Comparison of ENCODE assay signal across 24 cellular contexts in the genomic region with DNA sequence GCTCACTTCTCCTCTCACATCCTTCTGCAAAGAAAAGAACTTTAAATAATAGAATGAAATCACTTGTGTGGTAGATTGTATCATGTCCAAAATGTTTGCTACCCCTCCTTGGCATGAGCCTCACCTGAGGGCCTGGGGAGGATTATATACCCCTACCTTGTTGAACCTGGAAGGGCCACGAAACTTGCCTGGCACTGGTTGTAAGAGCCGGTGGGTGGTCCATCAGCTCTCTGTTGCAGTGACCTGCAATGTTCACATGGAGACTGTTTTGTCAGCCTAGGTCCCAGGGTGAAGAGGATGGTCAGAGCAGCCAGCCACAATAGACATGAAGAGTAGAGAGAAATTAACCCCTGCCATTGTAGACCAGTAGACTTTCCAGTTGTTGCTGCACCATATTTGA. TPM values are rescaled to one million over a fixed set of nuclear protein-coding genes. Genes with fewer than 3 reads are reported as not detected.
A peak's percentile ranks its signal among the peaks of the same experiment; 100 is the strongest.
DNase-seq lines count a peak whose midpoint lies in the region; ATAC-seq and TF ChIP-seq lines count a peak whose summit lies in the region.
"Had no signal": no experiment of that assay in that cellular context is flagged by ENCODE, and none has a peak within 500 bp of the region (broad histone marks: within the 10 kb centered on the region; RNA-seq: fewer than 3 reads in every experiment).

No MANE protein-coding gene starts in this region.

- no peaks in the 10 kb centered on the region for H3K4me1 Mint-ChIP-seq in activated naive CD8-positive, alpha-beta T cell treated with anti-CD3 and anti-CD28 coated beads for 36 hours
- H3K4me1 Mint-ChIP-seq in activated naive CD8-positive, alpha-beta T cell treated with anti-CD3 and anti-CD28 coated beads, Interleukin-2, amount 50 U/mL, for 24 hours, result peaks cover 5% of the 10 kb centered on the region
- no peaks in the 10 kb centered on the region for H3K4me1 Mint-ChIP-seq in CD8-positive, alpha-beta T cell (ENCODE audit: low read depth)
- H3K4me1 Mint-ChIP-seq: CD4-positive, alpha-beta memory T cell had no signal

- H3K27ac Mint-ChIP-seq in activated naive CD8-positive, alpha-beta T cell treated with anti-CD3 and anti-CD28 coated beads for 36 hours, result peak overlapping the region; percentile 53
- H3K27ac Mint-ChIP-seq in activated naive CD8-positive, alpha-beta T cell treated with anti-CD3 and anti-CD28 coated beads, Interleukin-2, amount 50 U/mL, for 24 hours, result no peak overlapping the region
- peak overlapping the region; percentile 71 for H3K27ac Mint-ChIP-seq in CD8-positive, alpha-beta T cell
- H3K27ac Mint-ChIP-seq: CD4-positive, alpha-beta memory T cell; HFFc6 had no signal

- peaks cover 5% of the 10 kb centered on the region for H3K36me3 ChIP-seq in CD8-positive, alpha-beta T cell (ENCODE audit: insufficient read depth, low read length)

- CTCF ChIA-PET in CD8-positive, alpha-beta T cell (lab: Charles Lee), result interaction anchor here (1.1 kb wide), 1 partner anchor 10 kb away, joined by 4 read pairs; no protein-coding TSS in a partner anchor

- no peaks in the 10 kb centered on the region for H3K4me1 ChIP-seq in CD8-positive, alpha-beta T cell (ENCODE audit: insufficient read depth, low read length)
- H3K4me1 ChIP-seq: BLaER1 had no signal

- no peak for DNase-seq in activated naive CD8-positive, alpha-beta T cell treated with anti-CD3 and anti-CD28 coated beads for 36 hours
- no peak for DNase-seq in activated naive CD8-positive, alpha-beta T cell treated with anti-CD3 and anti-CD28 coated beads, Interleukin-2, amount 50 U/mL, for 24 hours
- DNase-seq in CD8-positive, alpha-beta T cell, result no peak
- peak; percentile 52 for DNase-seq in islet precursor cell
- peak; percentile 35 for DNase-seq in posterior vena cava (ENCODE audit: low spot score)
- no peak for DNase-seq in NCI-H1417 treated with DMSO at 0.1 percent for 48 hours (lab: John Stamatoyannopoulos, UW)
- DNase-seq: 8988T; CD4-positive, alpha-beta memory T cell; COR-L47; DMS 273 treated with DMSO at 0.1 percent for 48 hours; DMS53; DND-41; EL; GOT3; H7; HFFc6; IMR-90 had no signal

- H3K27ac ChIP-seq in CD8-positive, alpha-beta T cell (ENCODE audit: low read depth, low read length), result no peak overlapping the region
- H3K27ac ChIP-seq: BLaER1 had no signal

- H3K4me3 Mint-ChIP-seq in activated naive CD8-positive, alpha-beta T cell treated with anti-CD3 and anti-CD28 coated beads for 36 hours, result no peak overlapping the region
- no peak overlapping the region for H3K4me3 Mint-ChIP-seq in activated naive CD8-positive, alpha-beta T cell treated with anti-CD3 and anti-CD28 coated beads, Interleukin-2, amount 50 U/mL, for 24 hours
- H3K4me3 Mint-ChIP-seq in CD8-positive, alpha-beta T cell, result no peak overlapping the region
- H3K4me3 Mint-ChIP-seq: CD14-positive monocyte; CD4-positive, alpha-beta memory T cell; HFFc6 had no signal

- peaks cover 8% of the 10 kb centered on the region for H3K36me3 Mint-ChIP-seq in activated naive CD8-positive, alpha-beta T cell treated with anti-CD3 and anti-CD28 coated beads for 36 hours
- peaks cover 18% of the 10 kb centered on the region for H3K36me3 Mint-ChIP-seq in activated naive CD8-positive, alpha-beta T cell treated with anti-CD3 and anti-CD28 coated beads, Interleukin-2, amount 50 U/mL, for 24 hours (ENCODE audit: low read depth)
- H3K36me3 Mint-ChIP-seq in CD8-positive, alpha-beta T cell, result peaks cover 33% of the 10 kb centered on the region

- no peak for ATAC-seq in activated naive CD8-positive, alpha-beta T cell treated with anti-CD3 and anti-CD28 coated beads, Interleukin-2, amount 50 U/mL, for 24 hours
- no peak for ATAC-seq in CD8-positive, alpha-beta T cell
- ATAC-seq in HG02981 (IDR thresholded peaks at IDR 0.05; ENCODE audit: unreplicated experiment), result no peak
- ATAC-seq: GM12878, HCT116 had no signal

- no peaks in the 10 kb centered on the region for H3K27me3 ChIP-seq in CD8-positive, alpha-beta T cell (ENCODE audit: insufficient read depth, low read length)
- H3K27me3 ChIP-seq: BLaER1 had no signal

- H3K9me3 Mint-ChIP-seq in activated naive CD8-positive, alpha-beta T cell treated with anti-CD3 and anti-CD28 coated beads for 36 hours, result no peaks in the 10 kb centered on the region
- no peaks in the 10 kb centered on the region for H3K9me3 Mint-ChIP-seq in activated naive CD8-positive, alpha-beta T cell treated with anti-CD3 and anti-CD28 coated beads, Interleukin-2, amount 50 U/mL, for 24 hours
- no peaks in the 10 kb centered on the region for H3K9me3 Mint-ChIP-seq in CD8-positive, alpha-beta T cell
- H3K9me3 Mint-ChIP-seq: CD14-positive monocyte; CD4-positive, alpha-beta memory T cell; HFFc6 had no signal

- POLR2A ChIA-PET in CD8-positive, alpha-beta T cell (lab: Charles Lee), result interaction anchor here (1.0 kb wide), 1 partner anchor 10 kb away, joined by 3 read pairs; a partner anchor contains a TSS

- H3K27me3 Mint-ChIP-seq in activated naive CD8-positive, alpha-beta T cell treated with anti-CD3 and anti-CD28 coated beads for 36 hours, result no peaks in the 10 kb centered on the region
- H3K27me3 Mint-ChIP-seq in activated naive CD8-positive, alpha-beta T cell treated with anti-CD3 and anti-CD28 coated beads, Interleukin-2, amount 50 U/mL, for 24 hours, result no peaks in the 10 kb centered on the region
- H3K27me3 Mint-ChIP-seq in CD8-positive, alpha-beta T cell (ENCODE audit: low read depth), result no peaks in the 10 kb centered on the region
- H3K27me3 Mint-ChIP-seq: CD4-positive, alpha-beta memory T cell had no signal

- no peak for TF ChIP-seq CTCF in CD8-positive, alpha-beta T cell (IDR thresholded peaks at IDR 0.05)

- H3K9me3 ChIP-seq in CD8-positive, alpha-beta T cell (ENCODE audit: low read length), result no peaks in the 10 kb centered on the region
- H3K9me3 ChIP-seq: BLaER1 had no signal

- intact Hi-C loops in CD8-positive, alpha-beta T cell (cut with DNase I, micrococcal nuclease), result loop anchor here in 1 of 2 experiments (10.0 kb wide), 1 partner anchor 466 kb away; no protein-coding TSS in a partner anchor
- intact Hi-C loops in posterior vena cava (cut with DNase I), result no loop called here

- no peak overlapping the region for H3K4me3 ChIP-seq in CD8-positive, alpha-beta T cell (ENCODE audit: low read depth, low read length)
- H3K4me3 ChIP-seq: BLaER1, GM12878 had no signal

RNA-seq across cellular contexts. Expression of a gene that starts 10.2 kb away (rescaled TPM):
- 10 to 100 TPM; 36.5 to 37.0 TPM for total RNA-seq in activated naive CD8-positive, alpha-beta T cell treated with anti-CD3 and anti-CD28 coated beads for 36 hours
- 10 to 100 TPM; 46.4 to 46.9 TPM for total RNA-seq in CD8-positive, alpha-beta T cell
- total RNA-seq in posterior vena cava, result 10 to 100 TPM; 24.9 to 25.4 TPM

RNA-seq across cellular contexts. Expression of a gene that starts 19.4 kb away (rescaled TPM):
- 1 to 10 TPM in 1 of 2 experiments, under 1 TPM in 1; 0.56 to 1.1 TPM for total RNA-seq in activated naive CD8-positive, alpha-beta T cell treated with anti-CD3 and anti-CD28 coated beads for 36 hours
- 1 to 10 TPM; 3.4 to 3.5 TPM for total RNA-seq in CD8-positive, alpha-beta T cell
- total RNA-seq in posterior vena cava, result under 1 TPM; 0.29 to 0.69 TPM

RNA-seq across cellular contexts. Expression of a gene that starts 20.2 kb away (rescaled TPM):
- total RNA-seq in activated naive CD8-positive, alpha-beta T cell treated with anti-CD3 and anti-CD28 coated beads for 36 hours, result not detected
- total RNA-seq in CD8-positive, alpha-beta T cell, result not detected
- under 1 TPM in 1 of 2 donors, not detected in 1; 0.46 TPM for total RNA-seq in posterior vena cava
- total RNA-seq: A673; CD4-positive, alpha-beta memory T cell; G401; GM12878; H7; HFFc6; IMR-90 had no signal

RNA-seq across cellular contexts. Expression of a gene that starts 43.7 kb away (rescaled TPM):
- not detected for total RNA-seq in activated naive CD8-positive, alpha-beta T cell treated with anti-CD3 and anti-CD28 coated beads for 36 hours
- total RNA-seq in CD8-positive, alpha-beta T cell, result not detected
- not detected for total RNA-seq in posterior vena cava
- total RNA-seq: CD4-positive, alpha-beta memory T cell; GM12878; IMR-90 had no signal

RNA-seq across cellular contexts. Expression of a gene that starts 58.1 kb away (rescaled TPM):
- 10 to 100 TPM; 32.4 to 36.3 TPM for total RNA-seq in activated naive CD8-positive, alpha-beta T cell treated with anti-CD3 and anti-CD28 coated beads for 36 hours
- 10 to 100 TPM; 33.0 to 37.2 TPM for total RNA-seq in CD8-positive, alpha-beta T cell
- total RNA-seq in posterior vena cava, result 10 to 100 TPM; 30.1 to 53.4 TPM

Comparison
In these comparisons a context has a peak if more than half of its experiments do, and no peak if none do; other contexts are left out.
1. DNase-seq: peak in islet precursor cell (single experiment) and posterior vena cava (single experiment); none in activated naive CD8-positive, alpha-beta T cell treated with anti-CD3 and anti-CD28 coated beads for 36 hours (single experiment), activated naive CD8-positive, alpha-beta T cell treated with anti-CD3 and anti-CD28 coated beads, Interleukin-2, amount 50 U/mL, for 24 hours (single experiment), CD8-positive, alpha-beta T cell (0 of 7) and NCI-H1417 treated with DMSO at 0.1 percent for 48 hours (single experiment).